In genomic region chr19:8444140-8444676, GRCh38 we compare ENCODE assay signal across 8 cellular contexts. TPM values are rescaled to one million over a fixed set of nuclear protein-coding genes. Genes with fewer than 3 reads are reported as not detected.
DNase-seq lines count a peak whose midpoint lies in the region; TF ChIP-seq lines count a peak whose summit lies in the region.
"Not testable (repeated sequence)": the region's sequence is repeated elsewhere in the genome, so short reads cannot be mapped to it uniquely, and the experiment has no call there.
"Had no signal": no experiment of that assay in that cellular context is flagged by ENCODE, and none has a peak within 500 bp of the region (broad histone marks: within the 10 kb centered on the region; RNA-seq: fewer than 3 reads in every experiment).

No MANE protein-coding gene starts in this region.

- H3K36me3 ChIP-seq in SU-DHL-6 (ENCODE audit: low read length); brain microvascular endothelial cell (replicated peaks); neural cell (ENCODE audit: insufficient read depth, low read length); thymus (ENCODE audit: control insufficient read depth, insufficient read depth): not testable (repeated sequence)
- H3K36me3 ChIP-seq in left ventricle myocardium inferior: peaks cover 21% of the 10 kb centered on the region

- peak overlapping the region; percentile 99 for H3K4me3 ChIP-seq in GM12875 (ENCODE audit: low read depth, low read length)
- peak overlapping the region; percentile 58 for H3K4me3 ChIP-seq in SU-DHL-6 (ENCODE audit: insufficient read depth, low read length, poor library complexity, severe bottlenecking)
- peak overlapping the region; percentile 65 for H3K4me3 ChIP-seq in brain microvascular endothelial cell (ENCODE audit: low read depth, low read length)
- peak overlapping the region; percentile 100 for H3K4me3 ChIP-seq in left ventricle myocardium inferior
- peak overlapping the region; percentile 97 for H3K4me3 ChIP-seq in neural cell (ENCODE audit: low read length)
- H3K4me3 ChIP-seq in thymus (ENCODE audit: low read length): peak overlapping the region; percentile 79

- peak overlapping the region; percentile 15; the same call in 1 of the 2 replicates for H3K27ac ChIP-seq in SU-DHL-6 (ENCODE audit: low read depth, low read length)
- H3K27ac ChIP-seq in brain microvascular endothelial cell: peak overlapping the region; percentile 84
- peak overlapping the region; percentile 99 for H3K27ac ChIP-seq in left ventricle myocardium inferior (replicated peaks)
- H3K27ac ChIP-seq in neural cell (ENCODE audit: low read length): peak overlapping the region; percentile 40
- peak overlapping the region; percentile 80 for H3K27ac ChIP-seq in thymus (ENCODE audit: low read depth)

- not testable (repeated sequence) for H3K27me3 ChIP-seq in SU-DHL-6 (ENCODE audit: low read length); brain microvascular endothelial cell (replicated peaks); left ventricle myocardium inferior (ENCODE audit: low read depth); neural cell (ENCODE audit: insufficient read depth, low read depth, low read length); thymus (ENCODE audit: control insufficient read depth, insufficient read depth)

- H3F3A ChIP-seq in SU-DHL-6 (ENCODE audit: insufficient read depth): peaks cover 13% of the 10 kb centered on the region; the same call in 1 of the 2 replicates
- H3F3A ChIP-seq in neural cell (ENCODE audit: insufficient read depth, low read length, poor library complexity, severe bottlenecking): not testable (repeated sequence)

- in situ Hi-C loops in brain microvascular endothelial cell (cut with HindIII; ENCODE audit: low pct_ligation_motif_present, low sequenced_read_pairs): not testable (repeated sequence)

- peaks cover 49% of the 10 kb centered on the region for H3K4me1 ChIP-seq in left ventricle myocardium inferior
- not testable (repeated sequence) for H3K4me1 ChIP-seq in thymus (ENCODE audit: control insufficient read depth, insufficient read depth, low read length)

- not testable (repeated sequence) for TF ChIP-seq CTCF in GM12875 (IDR thresholded peaks at IDR 0.05; ENCODE audit: borderline replicate concordance, insufficient read depth, low read depth, low read length); SU-DHL-6 (IDR thresholded peaks at IDR 0.05; ENCODE audit: insufficient read depth, low read length, poor library complexity, severe bottlenecking); brain microvascular endothelial cell (IDR thresholded peaks at IDR 0.05; ENCODE audit: low read depth, low read length, missing control alignments); left ventricle myocardium inferior (IDR thresholded peaks at IDR 0.05; ENCODE audit: borderline replicate concordance); neural cell (IDR thresholded peaks at IDR 0.05; ENCODE audit: poor library complexity, severe bottlenecking)

- H3K4me2 ChIP-seq in SU-DHL-6 (ENCODE audit: low read depth, low read length, poor library complexity, severe bottlenecking) (peak overlapping the region; percentile 81), neural cell (ENCODE audit: low read length) (peak overlapping the region; percentile 76)

- WGBS in thymus: 33% methylated on average over 32 of the region's 32 CpGs

- not testable (repeated sequence) for DNase-seq in brain microvascular endothelial cell, left ventricle myocardium inferior

- not testable (repeated sequence) for H3K9me2 ChIP-seq in SU-DHL-6 (replicated peaks; ENCODE audit: insufficient read depth, low read length); neural cell (ENCODE audit: insufficient read depth, low read length)

- H3K9ac ChIP-seq in SU-DHL-6 (ENCODE audit: low read length) (peak overlapping the region; percentile 98), neural cell (ENCODE audit: low read length) (peak overlapping the region; percentile 61)

- H3K79me2 ChIP-seq in SU-DHL-6 (ENCODE audit: insufficient read depth, low read length): peaks cover 44% of the 10 kb centered on the region
- H3K79me2 ChIP-seq in neural cell (replicated peaks; ENCODE audit: insufficient read depth, low read length): peaks cover 44% of the 10 kb centered on the region

- not testable (repeated sequence) for TF ChIP-seq RAD21 in neural cell (conservative IDR thresholded peaks at IDR 0.05)

- H4K20me1 ChIP-seq in SU-DHL-6 (ENCODE audit: low read depth, low read length): peaks cover 16% of the 10 kb centered on the region; the same call in 1 of the 2 replicates
- H4K20me1 ChIP-seq in neural cell (ENCODE audit: insufficient read depth): peaks cover 17% of the 10 kb centered on the region

- H3K9me3 ChIP-seq in SU-DHL-6 (ENCODE audit: insufficient read depth, low read length); left ventricle myocardium inferior (replicated peaks); neural cell (ENCODE audit: low read length); thymus (ENCODE audit: control insufficient read depth): not testable (repeated sequence)

- intact Hi-C loops in left ventricle myocardium inferior (cut with micrococcal nuclease): not testable (repeated sequence)

- TF ChIP-seq EP300 in neural cell (conservative IDR thresholded peaks at IDR 0.05; ENCODE audit: poor library complexity, severe bottlenecking): not testable (repeated sequence)

- peak overlapping the region; percentile 84 for H2AFZ ChIP-seq in SU-DHL-6 (ENCODE audit: low read depth, low read length, severe bottlenecking)
- H2AFZ ChIP-seq in neural cell (ENCODE audit: low read depth, low read length): peak overlapping the region; percentile 93

RNA-seq across cellular contexts. Expression of gene HNRNPM, which starts 0.6 kb away (rescaled TPM):
- total RNA-seq in left ventricle myocardium inferior: 104 TPM
- 91.7 and 113 TPM in 2 replicates for polyA plus RNA-seq in neural cell
- 75.7 and 100 TPM in 2 replicates for polyA minus RNA-seq in neural cell
- polyA plus RNA-seq in thymus: 123 TPM

RNA-seq across cellular contexts. Expression of gene MARCHF2, which starts 31.1 kb away (rescaled TPM):
- 109 TPM for total RNA-seq in left ventricle myocardium inferior
- 57.3 and 67.9 TPM in 2 replicates for polyA plus RNA-seq in neural cell
- 47.5 and 52.1 TPM in 2 replicates for polyA minus RNA-seq in neural cell
- polyA plus RNA-seq in thymus: 30.7 TPM

RNA-seq across cellular contexts. Expression of gene RAB11B, which starts 54.0 kb away (rescaled TPM):
- total RNA-seq in left ventricle myocardium inferior: 157 TPM
- polyA plus RNA-seq in neural cell: 71.1 and 84.2 TPM in 2 replicates
- 80.5 and 93.7 TPM in 2 replicates for polyA minus RNA-seq in neural cell
- polyA plus RNA-seq in thymus: 81.9 TPM

RNA-seq across cellular contexts. Expression of gene PRAM1, which starts 58.2 kb away (rescaled TPM):
- 0.36 TPM for total RNA-seq in left ventricle myocardium inferior
- polyA plus RNA-seq in neural cell (0.62 and 1.5 TPM in 2 replicates), thymus (7.5 TPM)
- not detected in 2 replicates for polyA minus RNA-seq in neural cell
- total RNA-seq: Daoy, H4 had no signal

Comparison
In these comparisons a context has a peak if more than half of its experiments do, and no peak if none do; other contexts are left out.
1. H3K27ac ChIP-seq: peak in every context shown above with its lines; median percentile 99 in left ventricle myocardium inferior; 84 in brain microvascular endothelial cell; 80 in thymus; 40 in neural cell; 15 in SU-DHL-6.